In genomic region chr19:1259873-1260748, GRCh38 we compare ENCODE assay signal across 8 cellular contexts. TPM values are rescaled to one million over a fixed set of nuclear protein-coding genes. Genes with fewer than 3 reads are reported as not detected.
DNase-seq lines count a peak whose midpoint lies in the region; ATAC-seq, FAIRE-seq and TF ChIP-seq lines count a peak whose summit lies in the region.

No MANE protein-coding gene starts in this region.

- FAIRE-seq in HTR-8/SVneo (lab: Jason Lieb, UNC): no peak

- 9 to 12% methylated on average over 18 to 33 of the region's 33 CpGs for WGBS in esophagus, 2 donors

- H3K4me3 ChIP-seq in esophagus (ENCODE audit: low read depth in 1 of 2, low read length in 2 of 2): peak overlapping the region; percentile 8 to 20
- H3K4me3 ChIP-seq in parathyroid adenoma (ENCODE audit: low read depth, low read length): peak overlapping the region; percentile 33

- H3K9ac ChIP-seq in parathyroid adenoma: no peak overlapping the region

- H3K36me3 ChIP-seq in esophagus (ENCODE audit: control insufficient read depth in 2 of 2, insufficient read depth in 2 of 2, low read length in 1 of 2): peaks cover 12 to 22% of the 10 kb centered on the region in 2 donors
- H3K36me3 ChIP-seq in parathyroid adenoma (ENCODE audit: control insufficient read depth, insufficient read depth, low read length): no peaks in the 10 kb centered on the region

- no peaks in the 10 kb centered on the region for H3K27me3 ChIP-seq in esophagus (ENCODE audit: control insufficient read depth in 1 of 2, insufficient read depth in 2 of 2, low read length in 2 of 2)
- H3K27me3 ChIP-seq in parathyroid adenoma (ENCODE audit: control insufficient read depth, insufficient read depth, low read length): no peaks in the 10 kb centered on the region

- TF ChIP-seq POLR2A in GM18526 (IDR thresholded peaks at IDR 0.05; ENCODE audit: extremely low read depth, insufficient read length): peak; percentile 18

- peak; percentile 49 for DNase-seq in activated CD4-positive, alpha-beta T cell treated with anti-CD3 and anti-CD28 coated beads, Interleukin-2, amount 50 U/mL, for 1 hour
- no peak for DNase-seq in COR-L47 (lab: John Stamatoyannopoulos, UW)
- DNase-seq in KG1 (lab: John Stamatoyannopoulos, UW): no peak
- DNase-seq in HTR-8/SVneo (ENCODE audit: insufficient read length, low spot score): no peak

- peak overlapping the region; percentile 29 for H2AFZ ChIP-seq in parathyroid adenoma

- H3K27ac ChIP-seq in esophagus (ENCODE audit: low read depth in 2 of 2, low read length in 1 of 2): peak overlapping the region; percentile 94 to 98
- H3K27ac ChIP-seq in parathyroid adenoma: peak overlapping the region; percentile 84

- H3K4me2 ChIP-seq in parathyroid adenoma (ENCODE audit: low read length): peak overlapping the region; percentile 86

- H3K9me3 ChIP-seq in esophagus (ENCODE audit: control insufficient read depth in 2 of 2, insufficient read depth in 1 of 2, low read depth in 1 of 2, low read length in 1 of 2) (no peaks in the 10 kb centered on the region), parathyroid adenoma (ENCODE audit: control insufficient read depth, low read length) (no peaks in the 10 kb centered on the region)

- peak; percentile 2 for ATAC-seq in HG03095 (IDR thresholded peaks at IDR 0.05; ENCODE audit: unreplicated experiment)

- no peaks in the 10 kb centered on the region for H3K79me2 ChIP-seq in parathyroid adenoma

- H3K4me1 ChIP-seq in esophagus (ENCODE audit: control insufficient read depth in 2 of 2, insufficient read depth in 2 of 2, low read length in 1 of 2) (peaks cover 12 to 45% of the 10 kb centered on the region in 2 donors), parathyroid adenoma (peaks cover 28% of the 10 kb centered on the region)

- TF ChIP-seq CTCF in parathyroid adenoma (IDR thresholded peaks at IDR 0.05): no peak

RNA-seq across cellular contexts. Expression of gene CIRBP, which starts 9.0 kb away (rescaled TPM):
- polyA plus RNA-seq in esophagus: 100 to 1,000 TPM; 231 to 265 TPM

RNA-seq across cellular contexts. Expression of gene MIDN, which starts 11.7 kb away (rescaled TPM):
- polyA plus RNA-seq in esophagus: 10 to 100 TPM; 36.4 to 38.7 TPM

RNA-seq across cellular contexts. Expression of gene FAM174C, which starts 15.2 kb away (rescaled TPM):
- polyA plus RNA-seq in esophagus: 10 to 100 TPM; 45.8 to 46.7 TPM

RNA-seq across cellular contexts. Expression of gene ATP5F1D, which starts 18.6 kb away (rescaled TPM):
- polyA plus RNA-seq in esophagus: 100 to 1,000 TPM; 234 to 289 TPM

RNA-seq across cellular contexts. Expression of gene CBARP, which starts 22.3 kb away (rescaled TPM):
- 1 to 10 TPM in 1 of 2 donors, under 1 TPM in 1; 0.95 to 1.3 TPM for polyA plus RNA-seq in esophagus
